ENCODE assay signal across 13 cellular contexts in genomic region chr2:188279093-188279445, GRCh38. TPM values are rescaled to one million over a fixed set of nuclear protein-coding genes. Genes with fewer than 3 reads are reported as not detected.
"Had no signal": no experiment of that assay in that cellular context is flagged by ENCODE, and none has a peak within 500 bp of the region (broad histone marks: within the 10 kb centered on the region; RNA-seq: fewer than 3 reads in every experiment).

No MANE protein-coding gene starts in this region.

- H3K4me3 ChIP-seq: lung, thyroid gland had no signal

- H3K27ac Mint-ChIP-seq: activated CD4-positive, alpha-beta memory T cell treated with anti-CD3 and anti-CD28 coated beads, Interleukin-2, amount 10 ng/mL, durations not matched to agents 7 days and 5 days; activated naive CD8-positive, alpha-beta T cell treated with anti-CD3 and anti-CD28 coated beads, Interleukin-2, amount 50 U/mL, for 24 hours; naive thymus-derived CD4-positive, alpha-beta T cell; T-helper 2 cell treated with Interferon-gamma antibody and Interleukin-4, amounts not matched to agents 5 μg/mL and 100 μg/mL, for 36 hours had no signal

- H3K4me1 ChIP-seq: ascending aorta, thyroid gland had no signal

- H3K4me1 Mint-ChIP-seq: activated CD4-positive, alpha-beta memory T cell treated with anti-CD3 and anti-CD28 coated beads, Interleukin-2, amount 10 ng/mL, durations not matched to agents 7 days and 5 days; activated naive CD8-positive, alpha-beta T cell treated with anti-CD3 and anti-CD28 coated beads, Interleukin-2, amount 50 U/mL, for 24 hours; naive thymus-derived CD4-positive, alpha-beta T cell had no signal

- H3K9me3 Mint-ChIP-seq: activated naive CD8-positive, alpha-beta T cell treated with anti-CD3 and anti-CD28 coated beads, Interleukin-2, amount 50 U/mL, for 24 hours; T-helper 2 cell treated with Interferon-gamma antibody and Interleukin-4, amounts not matched to agents 5 μg/mL and 100 μg/mL, for 36 hours had no signal

- H3K36me3 Mint-ChIP-seq: naive thymus-derived CD4-positive, alpha-beta T cell had no signal

- H3K4me3 Mint-ChIP-seq: activated CD4-positive, alpha-beta memory T cell treated with anti-CD3 and anti-CD28 coated beads, Interleukin-2, amount 10 ng/mL, durations not matched to agents 7 days and 5 days; activated naive CD8-positive, alpha-beta T cell treated with anti-CD3 and anti-CD28 coated beads, Interleukin-2, amount 50 U/mL, for 24 hours; naive thymus-derived CD4-positive, alpha-beta T cell; T-helper 2 cell treated with Interferon-gamma antibody and Interleukin-4, amounts not matched to agents 5 μg/mL and 100 μg/mL, for 36 hours had no signal

- H3K27me3 ChIP-seq: ascending aorta, thyroid gland had no signal

- H3K36me3 ChIP-seq: ascending aorta, thyroid gland had no signal

- H3K9me3 ChIP-seq: ascending aorta, thyroid gland had no signal

- DNase-seq: activated CD4-positive, alpha-beta memory T cell treated with anti-CD3 and anti-CD28 coated beads, Interleukin-2, amount 10 ng/mL, durations not matched to agents 7 days and 5 days; activated CD8-positive, alpha-beta memory T cell treated with anti-CD3 and anti-CD28 coated beads, Interleukin-2, amount 50 U/mL, for 4 hours; activated naive CD4-positive, alpha-beta T cell; activated naive CD8-positive, alpha-beta T cell treated with anti-CD3 and anti-CD28 coated beads, Interleukin-2, amount 50 U/mL, for 24 hours; hippocampal formation; left colon; naive thymus-derived CD4-positive, alpha-beta T cell; posterior cingulate gyrus; SW 1271; thyroid gland had no signal

- H3K27ac ChIP-seq: ascending aorta, thyroid gland had no signal

- H3K27me3 Mint-ChIP-seq: activated CD4-positive, alpha-beta memory T cell treated with anti-CD3 and anti-CD28 coated beads, Interleukin-2, amount 10 ng/mL, durations not matched to agents 7 days and 5 days; activated naive CD8-positive, alpha-beta T cell treated with anti-CD3 and anti-CD28 coated beads, Interleukin-2, amount 50 U/mL, for 24 hours; naive thymus-derived CD4-positive, alpha-beta T cell had no signal

- ATAC-seq: activated naive CD8-positive, alpha-beta T cell treated with anti-CD3 and anti-CD28 coated beads, Interleukin-2, amount 50 U/mL, for 24 hours; left colon; naive thymus-derived CD4-positive, alpha-beta T cell had no signal

RNA-seq across cellular contexts. Expression of gene GULP1, which starts 12.6 kb away (rescaled TPM):
- total RNA-seq: activated CD4-positive, alpha-beta memory T cell treated with anti-CD3 and anti-CD28 coated beads, Interleukin-2, amount 10 ng/mL, durations not matched to agents 7 days and 5 days; naive thymus-derived CD4-positive, alpha-beta T cell had no signal
